12 cellular contexts compared by ENCODE assay signal in genomic region chr7:132080967-132081668, GRCh38.
DNase-seq lines count a peak whose midpoint lies in the region; ATAC-seq and TF ChIP-seq lines count a peak whose summit lies in the region.
"Had no signal": no experiment of that assay in that cellular context is flagged by ENCODE, and none has a peak within 500 bp of the region (broad histone marks: within the 10 kb centered on the region; RNA-seq: fewer than 3 reads in every experiment).

No MANE protein-coding gene starts in this region.

- H3K4me1 ChIP-seq in left ventricle myocardium inferior, result peaks cover 17% of the 10 kb centered on the region

- intact Hi-C loops in left ventricle myocardium inferior (cut with micrococcal nuclease), result no loop called here

- H3K9me3 ChIP-seq in WERI-Rb-1 (ENCODE audit: severe bottlenecking) (no peaks in the 10 kb centered on the region), left ventricle myocardium inferior (replicated peaks) (no peaks in the 10 kb centered on the region)

- H3K4me3 Mint-ChIP-seq in activated T-helper 17 cell treated with anti-CD3 and anti-CD28 coated beads, Interleukin-2, amount 50 U/mL, for 72 hours, result no peak overlapping the region
- H3K4me3 Mint-ChIP-seq: naive thymus-derived CD4-positive, alpha-beta T cell had no signal

- H3K27ac ChIP-seq in WERI-Rb-1, result 0 out of 2 replicates have a peak overlapping the region, but pooled peaks have one; percentile 7
- peak overlapping the region; percentile 38 for H3K27ac ChIP-seq in left ventricle myocardium inferior (replicated peaks)

- H3K4me3 ChIP-seq in WERI-Rb-1 (ENCODE audit: low read depth, low read length) (no peak overlapping the region), left ventricle myocardium inferior (no peak overlapping the region), skeletal muscle cell (ENCODE audit: low read depth, low read length) (no peak overlapping the region)

- TF ChIP-seq CTCF in WERI-Rb-1 (IDR thresholded peaks at IDR 0.05; ENCODE audit: low read depth, low read length) (no peak), left ventricle myocardium inferior (IDR thresholded peaks at IDR 0.05; ENCODE audit: borderline replicate concordance) (no peak)

- H3K36me3 ChIP-seq in WERI-Rb-1, result no peaks in the 10 kb centered on the region
- H3K36me3 ChIP-seq in left ventricle myocardium inferior, result no peaks in the 10 kb centered on the region

- H3K4me1 Mint-ChIP-seq in activated T-helper 17 cell treated with anti-CD3 and anti-CD28 coated beads, Interleukin-2, amount 50 U/mL, for 72 hours, result no peaks in the 10 kb centered on the region
- H3K4me1 Mint-ChIP-seq: naive thymus-derived CD4-positive, alpha-beta T cell had no signal

- no peaks in the 10 kb centered on the region for H3K27me3 ChIP-seq in WERI-Rb-1 (ENCODE audit: insufficient read depth, low read depth, severe bottlenecking)
- H3K27me3 ChIP-seq in left ventricle myocardium inferior (ENCODE audit: low read depth), result peaks cover 4% of the 10 kb centered on the region

- peaks cover 34% of the 10 kb centered on the region for H3K27me3 Mint-ChIP-seq in activated T-helper 17 cell treated with anti-CD3 and anti-CD28 coated beads, Interleukin-2, amount 50 U/mL, for 72 hours

- no peaks in the 10 kb centered on the region for H3K9me3 Mint-ChIP-seq in activated T-helper 17 cell treated with anti-CD3 and anti-CD28 coated beads, Interleukin-2, amount 50 U/mL, for 72 hours

- no peaks in the 10 kb centered on the region for H3K36me3 Mint-ChIP-seq in activated T-helper 17 cell treated with anti-CD3 and anti-CD28 coated beads, Interleukin-2, amount 50 U/mL, for 72 hours (ENCODE audit: low read depth)
- H3K36me3 Mint-ChIP-seq: naive thymus-derived CD4-positive, alpha-beta T cell had no signal

- DNase-seq in AG20443 (ENCODE audit: low spot score) (peak; percentile 92), WERI-Rb-1 (no peak), left ventricle myocardium inferior (no peak), skeletal muscle cell (ENCODE audit: low read depth) (peak; percentile 24), GOT3 (lab: John Stamatoyannopoulos, UW) (no peak), cerebellum (ENCODE audit: low spot score) (no peak), activated T-cell treated with anti-CD3 and anti-CD28 coated beads for 4 hours (no peak)
- DNase-seq: activated CD4-positive, alpha-beta T cell treated with anti-CD3 and anti-CD28 coated beads for 1 hour; naive thymus-derived CD4-positive, alpha-beta T cell; NCI-H2171 treated with DMSO at 0.1 percent for 48 hours; SW 1271 had no signal

- H3K27ac Mint-ChIP-seq in activated T-helper 17 cell treated with anti-CD3 and anti-CD28 coated beads, Interleukin-2, amount 50 U/mL, for 72 hours, result no peak overlapping the region
- H3K27ac Mint-ChIP-seq: naive thymus-derived CD4-positive, alpha-beta T cell had no signal

- ATAC-seq in activated T-helper 17 cell treated with anti-CD3 and anti-CD28 coated beads, Interleukin-2, amount 50 U/mL, for 72 hours (replicated peaks), result no peak
- ATAC-seq: naive thymus-derived CD4-positive, alpha-beta T cell had no signal

Comparison
In these comparisons a context has a peak if more than half of its experiments do, and no peak if none do; other contexts are left out.
1. DNase-seq: peak in AG20443 (single experiment) and skeletal muscle cell (single experiment); none in WERI-Rb-1 (single experiment), left ventricle myocardium inferior (single experiment), GOT3 (single experiment), cerebellum (single experiment) and activated T-cell treated with anti-CD3 and anti-CD28 coated beads for 4 hours (single experiment).